ENCODE assay signal across 28 cellular contexts in genomic region chr18:42576141-42576540, GRCh38.
"Had no signal": no experiment of that assay in that cellular context is flagged by ENCODE, and none has a peak within 500 bp of the region (broad histone marks: within the 10 kb centered on the region; RNA-seq: fewer than 3 reads in every experiment).

No MANE protein-coding gene starts in this region.

- H3K9ac ChIP-seq: KMS-11 had no signal

- H3K4me1 ChIP-seq: Peyer's patch had no signal

- DNase-seq: activated CD4-positive, alpha-beta memory T cell treated with anti-CD3 and anti-CD28 coated beads, Interleukin-2, amount 10 ng/mL, durations not matched to agents 7 days and 5 days; activated CD4-positive, alpha-beta T cell treated with anti-CD3 and anti-CD28 coated beads for 1 hour; activated CD4-positive, alpha-beta T cell treated with anti-CD3 and anti-CD28 coated beads for 48 hours; activated CD4-positive, CD25-positive, alpha-beta regulatory T cell; activated CD8-positive, alpha-beta memory T cell treated with anti-CD3 and anti-CD28 coated beads for 24 hours; activated CD8-positive, alpha-beta memory T cell treated with anti-CD3 and anti-CD28 coated beads, Interleukin-2, amount 10 ng/mL, durations not matched to agents 7 days and 5 days; activated CD8-positive, alpha-beta memory T cell treated with anti-CD3 and anti-CD28 coated beads, Interleukin-2, amount 50 U/mL, for 48 hours; activated effector memory CD4-positive, alpha-beta T cell treated with Interleukin-2 at 50 U/mL for 16 hours; activated naive CD4-positive, alpha-beta T cell treated with anti-CD3 and anti-CD28 coated beads, Interleukin-2, amount 10 ng/mL, durations not matched to agents 7 days and 5 days; activated naive CD8-positive, alpha-beta T cell treated with anti-CD3 and anti-CD28 coated beads, Interleukin-2, amount 50 U/mL, for 24 hours; activated T-cell treated with anti-CD3 and anti-CD28 coated beads, Interleukin-2, amount 50 U/mL, for 48 hours; anterior cingulate cortex; brain microvascular endothelial cell; central memory CD4-positive, alpha-beta T cell; NCI-H1436 treated with DMSO at 0.1 percent for 48 hours; NCI-H1694 treated with DMSO at 0.1 percent for 48 hours; NCI-H2029; NCI-H524 treated with DMSO at 0.1 percent for 48 hours; NCI-H748 treated with DMSO at 0.1 percent for 48 hours; NK-92 treated with Interleukin-12 subunit alpha and Interleukin-12 subunit beta, amount 100 ng/mL, for 24 hours; PC-3; Peyer's patch; SIG-M5; T1000; WERI-Rb-1 had no signal

- ATAC-seq: activated CD8-positive, alpha-beta memory T cell treated with anti-CD3 and anti-CD28 coated beads, Interleukin-2, amount 10 ng/mL, durations not matched to agents 7 days and 5 days; activated naive CD8-positive, alpha-beta T cell treated with anti-CD3 and anti-CD28 coated beads, Interleukin-2, amount 50 U/mL, for 24 hours; PC-3; Right ventricle myocardium inferior had no signal

- H3K4me3 ChIP-seq: Peyer's patch had no signal

- H3K27me3 ChIP-seq: brain microvascular endothelial cell, Peyer's patch had no signal

- H3K4me2 ChIP-seq: KMS-11 had no signal

- H3K9me3 ChIP-seq: Peyer's patch had no signal

- H3K36me3 ChIP-seq: brain microvascular endothelial cell, Peyer's patch, WERI-Rb-1 had no signal

- H3K27ac ChIP-seq: brain microvascular endothelial cell, KMS-11, Peyer's patch, RWPE1, WERI-Rb-1 had no signal
